In the genomic region with DNA sequence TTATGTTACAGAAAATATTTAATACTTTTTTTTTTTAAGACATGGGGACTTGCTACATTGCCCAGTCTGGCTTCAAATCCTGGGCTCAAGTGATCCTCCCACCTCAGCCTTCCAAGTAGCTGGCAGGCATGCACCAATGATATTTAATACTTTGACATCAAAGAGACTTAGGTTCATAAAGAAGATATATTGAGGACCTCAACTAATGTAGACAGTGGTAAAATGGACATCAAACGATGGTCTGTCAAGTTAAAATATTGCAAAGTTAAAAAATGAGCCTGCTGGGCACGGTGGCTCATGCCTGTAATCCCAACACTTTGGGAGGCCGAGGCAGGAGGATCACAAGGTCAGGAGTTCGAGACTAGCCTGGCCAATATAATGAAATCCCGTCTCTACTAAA, we compare ENCODE assay signal across 8 cellular contexts.
"Had no signal": no experiment of that assay in that cellular context is flagged by ENCODE, and none has a peak within 500 bp of the region (broad histone marks: within the 10 kb centered on the region; RNA-seq: fewer than 3 reads in every experiment).

No MANE protein-coding gene starts in this region.

- ATAC-seq: GM12878 had no signal

- H3K4me3 ChIP-seq: GM12878 had no signal

- DNase-seq: GDM1, GF-D8 had no signal

- FAIRE-seq: G401.6, GM12878, GM12891, GM12892, GM18507, GM19239 had no signal
